ENCODE assay signal across 35 cellular contexts in the genomic region with DNA sequence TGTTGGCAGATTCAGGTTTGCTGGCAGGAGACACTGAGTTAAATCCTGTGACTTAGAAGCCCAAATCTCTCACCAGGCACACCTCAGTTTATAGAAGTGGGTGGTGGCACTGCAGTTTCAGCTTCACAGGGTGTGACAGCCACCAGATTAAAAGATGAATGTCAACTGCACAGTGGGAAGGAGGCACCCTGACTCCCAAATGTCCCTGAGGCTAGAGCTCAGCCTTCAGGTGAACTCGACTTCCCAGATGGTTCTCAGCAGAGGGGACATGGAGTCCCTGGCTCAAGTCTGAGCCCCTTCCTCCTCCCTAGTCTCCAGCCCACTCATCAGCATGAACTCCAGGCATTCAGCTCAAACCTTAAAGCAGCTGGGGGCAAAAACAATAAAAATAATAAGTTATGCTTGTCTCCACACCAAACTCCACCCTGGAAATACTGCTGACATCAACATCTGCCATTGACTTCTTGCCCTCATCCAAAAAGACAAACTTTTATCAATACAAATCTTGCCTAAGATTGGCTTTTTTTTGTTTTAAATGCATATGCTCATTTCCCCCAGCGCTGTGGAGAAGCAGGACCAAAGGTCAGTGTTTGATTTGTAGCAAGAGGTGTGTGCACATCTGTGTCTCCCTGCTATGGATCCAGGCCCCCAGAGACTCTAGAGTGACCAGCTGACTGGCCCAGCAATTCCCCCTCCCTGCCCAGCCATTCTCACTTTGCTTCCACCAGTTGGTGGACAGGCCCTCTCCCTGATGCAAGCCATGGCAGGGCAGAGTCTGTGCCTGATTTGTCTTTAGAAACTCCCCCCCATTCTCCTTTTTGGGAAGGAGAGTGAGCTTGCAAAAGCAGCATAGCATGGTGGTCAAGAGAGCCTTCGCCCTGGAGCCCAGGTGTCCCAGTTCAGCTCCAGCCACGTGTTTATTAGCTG. TPM values are rescaled to one million over a fixed set of nuclear protein-coding genes. Genes with fewer than 3 reads are reported as not detected.
DNase-seq lines count a peak whose midpoint lies in the region; ATAC-seq, FAIRE-seq and TF ChIP-seq lines count a peak whose summit lies in the region.
"Had no signal": no experiment of that assay in that cellular context is flagged by ENCODE, and none has a peak within 500 bp of the region (broad histone marks: within the 10 kb centered on the region; RNA-seq: fewer than 3 reads in every experiment).

No MANE protein-coding gene starts in this region.

- DNase-seq in NCI-H2081 (lab: John Stamatoyannopoulos, UW) (peak; percentile 45 to 70), H1 (ENCODE audit: low read depth in 1 of 2, low spot score in 2 of 2) (no peak), neuronal stem cell (ENCODE audit: low spot score) (no peak), AG20443 (ENCODE audit: low spot score) (no peak)
- no peak for DNase-seq in activated T-helper 2 cell treated with anti-CD3 and anti-CD28 coated beads, Interferon-gamma antibody, Interleukin-2, Interleukin-4, amounts not matched to agents 10 μg/mL and 5 μg/mL and 100 μg/mL, durations not matched to agents 14 hours and 24 hours and 36 hours (ENCODE audit: low spot score)
- DNase-seq: activated CD4-positive, alpha-beta T cell treated with anti-CD3 and anti-CD28 coated beads for 48 hours; activated CD8-positive, alpha-beta memory T cell treated with anti-CD3 and anti-CD28 coated beads for 24 hours; activated effector memory CD4-positive, alpha-beta T cell treated with Interleukin-2 at 50 U/mL for 16 hours; amygdala; effector CD4-positive, alpha-beta T cell; KG1; left lung; MG63; NCI-H1105 treated with DMSO at 0.1 percent for 48 hours; NCI-H226; NCI-H748 treated with DMSO at 0.1 percent for 48 hours; RPMI8226; sigmoid colon; stimulated activated CD4-positive, alpha-beta T cell treated with anti-CD3 and anti-CD28 coated beads, Interleukin-12 subunit alpha, Interleukin-12 subunit beta, amount 100 ng/mL, for 4 hours; stimulated activated CD4-positive, alpha-beta T cell treated with anti-CD3 and anti-CD28 coated beads, Interleukin-2, amount 100 ng/mL, for 48 hours; T1000; thyroid gland had no signal

- H3K4me3 ChIP-seq in HEK293 (ENCODE audit: low read depth, low read length) = no peak overlapping the region
- H3K4me3 ChIP-seq in H1 (ENCODE audit: extremely low read depth in 1 of 4, insufficient read depth in 2 of 4, low read depth in 3 of 4, low read length in 4 of 4) = no peak overlapping the region
- H3K4me3 ChIP-seq in neuronal stem cell (ENCODE audit: low read length in 2 of 2) = no peak overlapping the region
- H3K4me3 ChIP-seq: left lung, MG63, sigmoid colon, SJSA1, thyroid gland had no signal

- H3K14ac ChIP-seq in H1 (ENCODE audit: insufficient read length) = no peak overlapping the region
- no peak overlapping the region for H3K14ac ChIP-seq in neuronal stem cell (ENCODE audit: low read length)

- H3K27ac ChIP-seq in HEK293 (ENCODE audit: extremely low read depth, low read depth, low read length) = no peak overlapping the region
- H3K27ac ChIP-seq in H1 (ENCODE audit: low read depth, low read length) = no peak overlapping the region
- no peak overlapping the region for H3K27ac ChIP-seq in neuronal stem cell (replicated peaks; ENCODE audit: low read length)
- H3K27ac ChIP-seq: left lung, neutrophil, sigmoid colon, SJSA1, thyroid gland, VCaP had no signal

- no peak overlapping the region for H3K23ac ChIP-seq in H1 (ENCODE audit: insufficient read length)
- H3K23ac ChIP-seq in neuronal stem cell (ENCODE audit: low read depth, low read length, poor library complexity) = peak overlapping the region; percentile 37

- intact Hi-C loops in activated T-helper 2 cell treated with anti-CD3 and anti-CD28 coated beads, Interferon-gamma antibody, Interleukin-2, Interleukin-4, amounts not matched to agents 10 μg/mL and 5 μg/mL and 100 μg/mL, durations not matched to agents 14 hours and 24 hours and 36 hours (cut with micrococcal nuclease) = no loop called here

- no peak overlapping the region for H3K56ac ChIP-seq in H1 (replicated peaks; ENCODE audit: insufficient read length, low read depth, low read length)

- no peaks in the 10 kb centered on the region for H3K27me3 ChIP-seq in H1 (replicated peaks in 1 of 4; ENCODE audit: control insufficient read depth in 3 of 4, extremely low read depth in 1 of 4, insufficient read depth in 3 of 4, low read length in 3 of 4)
- peaks cover 0 to 6% (median 0%) of the 10 kb centered on the region in 3 experiments for H3K27me3 ChIP-seq in neuronal stem cell (ENCODE audit: control insufficient read depth in 3 of 3, insufficient read depth in 3 of 3, low read depth in 1 of 3, low read length in 3 of 3)
- H3K27me3 ChIP-seq: MG63, sigmoid colon, thyroid gland had no signal

- H2AFZ ChIP-seq in H1 (ENCODE audit: low read length) = peak overlapping the region; percentile 79
- no peak overlapping the region for H2AFZ ChIP-seq in neuronal stem cell (ENCODE audit: low read length)

- H2BK12ac ChIP-seq in H1 (ENCODE audit: low read depth, low read length) = no peak overlapping the region
- no peak overlapping the region for H2BK12ac ChIP-seq in neuronal stem cell (ENCODE audit: low read length)

- H3K27me3 Mint-ChIP-seq in activated T-helper 2 cell treated with anti-CD3 and anti-CD28 coated beads, Interferon-gamma antibody, Interleukin-2, Interleukin-4, amounts not matched to agents 10 μg/mL and 5 μg/mL and 100 μg/mL, durations not matched to agents 14 hours and 24 hours and 36 hours (ENCODE audit: low read depth) = peaks cover 40% of the 10 kb centered on the region

- H3K27ac Mint-ChIP-seq in activated T-helper 2 cell treated with anti-CD3 and anti-CD28 coated beads, Interferon-gamma antibody, Interleukin-2, Interleukin-4, amounts not matched to agents 10 μg/mL and 5 μg/mL and 100 μg/mL, durations not matched to agents 14 hours and 24 hours and 36 hours = no peak overlapping the region

- H3K18ac ChIP-seq in H1 (ENCODE audit: extremely low read depth, low read length) = no peak overlapping the region
- peak overlapping the region; percentile 51 for H3K18ac ChIP-seq in neuronal stem cell (ENCODE audit: low read length)

- H4K91ac ChIP-seq in H1 (replicated peaks; ENCODE audit: insufficient read length, low read length) = peak overlapping the region; percentile 22
- H4K91ac ChIP-seq in neuronal stem cell (ENCODE audit: low read depth, low read length, poor library complexity) = no peak overlapping the region

- CTCF ChIA-PET in HEK293 (lab: Yijun Ruan, JAX) = interaction anchor here (0.5 to 3.0 kb wide), 5 partner anchors 13 to 127 kb away, joined by 3 to 22 read pairs (median 4); no protein-coding TSS in a partner anchor
- CTCF ChIA-PET in H1 (lab: Charles Lee; ENCODE audit: partially characterized antibody) = interaction anchor here (0.7 to 3.6 kb wide), 11 partner anchors 10 to 127 kb away, joined by 3 to 20 read pairs (median 4); no protein-coding TSS in a partner anchor

- H2BK5ac ChIP-seq in H1 (ENCODE audit: low read depth, low read length) (no peak overlapping the region), neuronal stem cell (ENCODE audit: low read length) (no peak overlapping the region)

- H2AK5ac ChIP-seq in H1 (ENCODE audit: low read depth, low read length) (no peak overlapping the region), neuronal stem cell (ENCODE audit: low read depth, low read length) (no peak overlapping the region)

- no peak overlapping the region for H2BK20ac ChIP-seq in H1 (ENCODE audit: low read length)

- TF ChIP-seq RAD21 in H1 (IDR thresholded peaks at IDR 0.05 in 1 of 2, conservative IDR thresholded peaks at IDR 0.05 in 1 of 2; ENCODE audit: low read depth in 2 of 2, low read length in 2 of 2) = no peak

- POLR2A ChIA-PET in HEK293 (lab: Yijun Ruan, JAX) = no interaction called here
- POLR2A ChIA-PET in H1 (lab: Charles Lee; ENCODE audit: partially characterized antibody) = interaction anchor here (1.8 kb wide), 1 partner anchor 13 kb away, joined by 7 read pairs; no protein-coding TSS in a partner anchor

- H3K9me3 Mint-ChIP-seq in activated T-helper 2 cell treated with anti-CD3 and anti-CD28 coated beads, Interferon-gamma antibody, Interleukin-2, Interleukin-4, amounts not matched to agents 10 μg/mL and 5 μg/mL and 100 μg/mL, durations not matched to agents 14 hours and 24 hours and 36 hours = no peaks in the 10 kb centered on the region
- H3K9me3 Mint-ChIP-seq: activated naive CD4-positive, alpha-beta T cell treated with anti-CD3 and anti-CD28 coated beads, Interleukin-2, amount 50 U/mL, for 72 hours had no signal

- H3K4me2 ChIP-seq in H1 (ENCODE audit: insufficient read depth in 1 of 2, low read depth in 2 of 2, low read length in 2 of 2) (no peak overlapping the region), neuronal stem cell (ENCODE audit: insufficient read depth, low read length, poor library complexity, severe bottlenecking) (no peak overlapping the region)

- H3K79me1 ChIP-seq in H1 (ENCODE audit: low read depth, low read length) (no peaks in the 10 kb centered on the region), neuronal stem cell (ENCODE audit: low read depth, low read length) (no peaks in the 10 kb centered on the region)

- no peaks in the 10 kb centered on the region for H3K23me2 ChIP-seq in H1 (ENCODE audit: low read depth, low read length)

- no peak overlapping the region for H4K5ac ChIP-seq in H1 (ENCODE audit: insufficient read length, low read depth, low read length)

- no peak for FAIRE-seq in H1 (lab: Jason Lieb, UNC)
- FAIRE-seq: colon, G401.6, HTR-8/SVneo, islet of Langerhans had no signal

- H4K8ac ChIP-seq in H1 (ENCODE audit: extremely low read depth, insufficient read depth, low read length) (no peak overlapping the region; the same call in 1 of the 2 replicates), neuronal stem cell (ENCODE audit: low read depth, low read length) (no peak overlapping the region)

- H3K36me3 ChIP-seq in HEK293 (ENCODE audit: control insufficient read depth in 2 of 2, insufficient read depth in 1 of 2, low read length in 2 of 2) (no peaks in the 10 kb centered on the region), H1 (ENCODE audit: control insufficient read depth in 2 of 4, insufficient read depth in 4 of 4, low read length in 3 of 4) (no peaks in the 10 kb centered on the region), neuronal stem cell (replicated peaks in 1 of 2; ENCODE audit: control insufficient read depth in 2 of 2, insufficient read depth in 2 of 2, low read length in 2 of 2) (no peaks in the 10 kb centered on the region)
- H3K36me3 ChIP-seq: left lung, MG63, neutrophil, sigmoid colon, SJSA1, thyroid gland had no signal

- H3K4me1 Mint-ChIP-seq in activated T-helper 2 cell treated with anti-CD3 and anti-CD28 coated beads, Interferon-gamma antibody, Interleukin-2, Interleukin-4, amounts not matched to agents 10 μg/mL and 5 μg/mL and 100 μg/mL, durations not matched to agents 14 hours and 24 hours and 36 hours (ENCODE audit: low read depth) = no peaks in the 10 kb centered on the region
- H3K4me1 Mint-ChIP-seq: CD14-positive monocyte had no signal

- H3K9me3 ChIP-seq in HEK293 (ENCODE audit: control insufficient read depth, insufficient read depth, low read depth, low read length) = no peaks in the 10 kb centered on the region
- H3K9me3 ChIP-seq in H1 (ENCODE audit: insufficient read depth in 2 of 2, low read depth in 1 of 2, low read length in 1 of 2) = no peaks in the 10 kb centered on the region; a peak in 1 of 4 replicates
- no peaks in the 10 kb centered on the region for H3K9me3 ChIP-seq in neuronal stem cell (replicated peaks in 1 of 2; ENCODE audit: control insufficient read depth in 2 of 2, insufficient read depth in 1 of 2, low read depth in 1 of 2, low read length in 2 of 2)
- H3K9me3 ChIP-seq: left lung, MG63, neutrophil, sigmoid colon, SJSA1, thyroid gland had no signal

- H3K9ac ChIP-seq in H1 (replicated peaks in 1 of 4; ENCODE audit: extremely low read depth in 1 of 4, low read depth in 3 of 4, low read length in 3 of 4) (no peak overlapping the region), neuronal stem cell (ENCODE audit: low read depth, low read length, poor library complexity) (peak overlapping the region; percentile 3)

- H3K4me1 ChIP-seq in HEK293 (ENCODE audit: control insufficient read depth, insufficient read depth, low read length) = no peaks in the 10 kb centered on the region
- peaks cover 0 to 11% (median 0%) of the 10 kb centered on the region in 4 experiments; a peak in 2 of 7 replicates for H3K4me1 ChIP-seq in H1 (replicated peaks in 1 of 4; ENCODE audit: control insufficient read depth in 3 of 4, insufficient read depth in 4 of 4, low read length in 3 of 4)
- peaks cover 0 to 2% of the 10 kb centered on the region in 2 donors for H3K4me1 ChIP-seq in neuronal stem cell (ENCODE audit: control insufficient read depth in 2 of 2, insufficient read depth in 1 of 2, low read depth in 1 of 2, low read length in 2 of 2)
- H3K4me1 ChIP-seq: left lung, SJSA1, thyroid gland had no signal

- H4K20me1 ChIP-seq in H1 (replicated peaks in 1 of 2; ENCODE audit: control insufficient read depth in 1 of 2, insufficient read depth in 2 of 2, low read length in 2 of 2) = no peaks in the 10 kb centered on the region

- H2BK15ac ChIP-seq in H1 (ENCODE audit: low read length) (no peak overlapping the region), neuronal stem cell (ENCODE audit: low read length) (no peak overlapping the region)

- no peaks in the 10 kb centered on the region for H3K36me3 Mint-ChIP-seq in activated T-helper 2 cell treated with anti-CD3 and anti-CD28 coated beads, Interferon-gamma antibody, Interleukin-2, Interleukin-4, amounts not matched to agents 10 μg/mL and 5 μg/mL and 100 μg/mL, durations not matched to agents 14 hours and 24 hours and 36 hours (ENCODE audit: low read depth)
- H3K36me3 Mint-ChIP-seq: activated naive CD4-positive, alpha-beta T cell treated with anti-CD3 and anti-CD28 coated beads, Interleukin-2, amount 50 U/mL, for 72 hours; CD14-positive monocyte had no signal

- H3K79me2 ChIP-seq in H1 (ENCODE audit: control insufficient read depth in 1 of 2, insufficient read depth in 2 of 2, low read length in 2 of 2) = no peaks in the 10 kb centered on the region

- TF ChIP-seq CTCF in HEK293 (tag by site-specific recombination; IDR thresholded peaks at IDR 0.05) (no peak), H1 (IDR thresholded peaks at IDR 0.05; ENCODE audit: control extremely low read depth in 1 of 3, insufficient read depth in 1 of 3, low read depth in 1 of 3, low read length in 3 of 3) (no peak)

- TF ChIP-seq EP300 in H1 (IDR thresholded peaks at IDR 0.05; ENCODE audit: borderline replicate concordance in 1 of 2, low read depth in 2 of 2, low read length in 2 of 2) = no peak

- WGBS in H1 (ENCODE audit: extremely low coverage in 1 of 2, insufficient coverage in 1 of 2, insufficient read length in 1 of 2, insufficient replicate concordance in 2 of 2, low coverage in 1 of 2, low lambda C conversion rate in 2 of 2, missing lambda C conversion rate in 1 of 2), 2 experiments = 80% methylated on average over 4 of the region's 4 CpGs; no CpG with 5 or more reads in 1 of the 2 experiments
- no CpG with 5 or more reads among the region's 4 CpGs for WGBS in neuronal stem cell (ENCODE audit: extremely low coverage in 2 of 2, insufficient read length in 2 of 2, insufficient replicate concordance in 1 of 2), 2 donors

- H3K4ac ChIP-seq in H1 (replicated peaks; ENCODE audit: insufficient read length, low read depth, low read length) = no peak overlapping the region
- H3K4ac ChIP-seq in neuronal stem cell (ENCODE audit: low read length) = no peak overlapping the region

- no peak overlapping the region for H3K4me3 Mint-ChIP-seq in activated T-helper 2 cell treated with anti-CD3 and anti-CD28 coated beads, Interferon-gamma antibody, Interleukin-2, Interleukin-4, amounts not matched to agents 10 μg/mL and 5 μg/mL and 100 μg/mL, durations not matched to agents 14 hours and 24 hours and 36 hours (ENCODE audit: low read depth)

- no peak overlapping the region for H2BK120ac ChIP-seq in H1 (replicated peaks; ENCODE audit: low read depth, low read length)
- no peak overlapping the region for H2BK120ac ChIP-seq in neuronal stem cell (ENCODE audit: low read depth, low read length)

- ATAC-seq in HG02970 (IDR thresholded peaks at IDR 0.05; ENCODE audit: low FRiP score, unreplicated experiment) = no peak
- ATAC-seq: activated naive CD4-positive, alpha-beta T cell treated with anti-CD3 and anti-CD28 coated beads, Interleukin-2, amount 50 U/mL, for 72 hours; HCT116; left lung had no signal

- TF ChIP-seq POLR2A in H1 (IDR thresholded peaks at IDR 0.05; ENCODE audit: control extremely low read depth in 1 of 2, low read depth in 2 of 2, low read length in 2 of 2) = no peak

RNA-seq across cellular contexts. Expression of a gene that starts 18.5 kb away (rescaled TPM):
- not detected in 2 replicates for total RNA-seq in H1 (2021; fragmentation: NEBNext Ultra II Directional; extraction: Animal tissue kit (Norgen Biotek cat#: 25700))
- not detected in 2 replicates for polyA plus RNA-seq in H1 (2011; rRNA removed)
- polyA plus RNA-seq in H1 (2011; cell fraction: cytosol; rRNA removed) = not detected
- not detected for polyA plus RNA-seq in H1 (2011; cell fraction: nucleus; rRNA removed)
- not detected in 4 replicates for polyA plus RNA-seq in H1 (2012, experiment 1 of 2)
- not detected for polyA plus RNA-seq in H1 (2012, experiment 2 of 2)
- polyA plus RNA-seq in H1 (2013, experiment 1 of 2) = not detected
- not detected for polyA plus RNA-seq in H1 (2013, experiment 2 of 2)
- not detected in 2 replicates for polyA minus RNA-seq in H1 (2011; rRNA and poly(A)+ RNA removed)
- not detected for polyA minus RNA-seq in H1 (2011; cell fraction: cytosol; rRNA and poly(A)+ RNA removed)
- not detected for polyA minus RNA-seq in H1 (2011; cell fraction: nucleus; rRNA and poly(A)+ RNA removed)
- polyA plus RNA-seq in neuronal stem cell (2013, experiment 1 of 2) = not detected
- polyA plus RNA-seq in neuronal stem cell (2013, experiment 2 of 2) = not detected
- not detected in 2 replicates for total RNA-seq in activated T-helper 2 cell treated with anti-CD3 and anti-CD28 coated beads, Interferon-gamma antibody, Interleukin-2, Interleukin-4, amounts not matched to agents 10 μg/mL and 5 μg/mL and 100 μg/mL, durations not matched to agents 14 hours and 24 hours and 36 hours
- total RNA-seq: activated naive CD4-positive, alpha-beta T cell treated with anti-CD3 and anti-CD28 coated beads, Interleukin-2, amount 50 U/mL, for 72 hours; left lung; posterior vena cava; sigmoid colon; SJSA1; thyroid gland had no signal
- polyA plus RNA-seq: CD14-positive monocyte, sigmoid colon had no signal

RNA-seq across cellular contexts. Expression of a gene that starts 56.8 kb away (rescaled TPM):
- 11.1 and 11.5 TPM in 2 replicates for total RNA-seq in H1 (2021; fragmentation: NEBNext Ultra II Directional; extraction: Animal tissue kit (Norgen Biotek cat#: 25700))
- polyA plus RNA-seq in H1 (2011; rRNA removed) = 45.8 and 63.0 TPM in 2 replicates
- 41.4 TPM for polyA plus RNA-seq in H1 (2011; cell fraction: cytosol; rRNA removed)
- 29.9 TPM for polyA plus RNA-seq in H1 (2011; cell fraction: nucleus; rRNA removed)
- 38.9 to 50.1 TPM (median 45.3 TPM) in 4 replicates for polyA plus RNA-seq in H1 (2012, experiment 1 of 2)
- 57.1 TPM for polyA plus RNA-seq in H1 (2012, experiment 2 of 2)
- polyA plus RNA-seq in H1 (2013, experiment 1 of 2) = 12.2 TPM
- polyA plus RNA-seq in H1 (2013, experiment 2 of 2) = 12.1 TPM
- 7.9 and 10.3 TPM in 2 replicates for polyA minus RNA-seq in H1 (2011; rRNA and poly(A)+ RNA removed)
- polyA minus RNA-seq in H1 (2011; cell fraction: cytosol; rRNA and poly(A)+ RNA removed) = 29.6 TPM
- 15.6 TPM for polyA minus RNA-seq in H1 (2011; cell fraction: nucleus; rRNA and poly(A)+ RNA removed)
- 17.2 TPM for polyA plus RNA-seq in neuronal stem cell (2013, experiment 1 of 2)
- polyA plus RNA-seq in neuronal stem cell (2013, experiment 2 of 2) = 17.4 TPM
- total RNA-seq in activated T-helper 2 cell treated with anti-CD3 and anti-CD28 coated beads, Interferon-gamma antibody, Interleukin-2, Interleukin-4, amounts not matched to agents 10 μg/mL and 5 μg/mL and 100 μg/mL, durations not matched to agents 14 hours and 24 hours and 36 hours = 209 and 229 TPM in 2 replicates

Comparison
In these comparisons a context has a peak if more than half of its experiments do, and no peak if none do; other contexts are left out.
1. DNase-seq: peak in NCI-H2081 (2 of 2); none in H1 (0 of 2), neuronal stem cell (single experiment), activated T-helper 2 cell treated with anti-CD3 and anti-CD28 coated beads, Interferon-gamma antibody, Interleukin-2, Interleukin-4, amounts not matched to agents 10 μg/mL and 5 μg/mL and 100 μg/mL, durations not matched to agents 14 hours and 24 hours and 36 hours (single experiment) and AG20443 (single experiment).
2. RNA of a gene that starts 56.8 kb away (total RNA-seq): 209 to 229 TPM in activated T-helper 2 cell treated with anti-CD3 and anti-CD28 coated beads, Interferon-gamma antibody, Interleukin-2, Interleukin-4, amounts not matched to agents 10 μg/mL and 5 μg/mL and 100 μg/mL, durations not matched to agents 14 hours and 24 hours and 36 hours; 11.1 to 11.5 TPM in H1; every median in the first group is over 10 times any median in the second.